15 cellular contexts compared by ENCODE assay signal in genomic region chr3:177098551-177098950, GRCh38.
DNase-seq lines count a peak whose midpoint lies in the region; ATAC-seq and TF ChIP-seq lines count a peak whose summit lies in the region.
"Had no signal": no experiment of that assay in that cellular context is flagged by ENCODE, and none has a peak within 500 bp of the region (broad histone marks: within the 10 kb centered on the region; RNA-seq: fewer than 3 reads in every experiment).

No MANE protein-coding gene starts in this region.

- CTCF ChIA-PET in activated CD8-positive, alpha-beta memory T cell treated with anti-CD3 and anti-CD28 coated beads, Interleukin-2, amount 10 ng/mL, durations not matched to agents 7 days and 5 days (lab: Charles Lee): no interaction called here

- H3K4me3 Mint-ChIP-seq in activated CD8-positive, alpha-beta memory T cell treated with anti-CD3 and anti-CD28 coated beads, Interleukin-2, amount 10 ng/mL, durations not matched to agents 7 days and 5 days: no peak overlapping the region
- no peak overlapping the region for H3K4me3 Mint-ChIP-seq in activated T-helper 1 cell treated with anti-CD3 and anti-CD28 coated beads, Interleukin-12 subunit alpha, Interleukin-12 subunit beta, Interleukin-2, Interleukin-4 antibody, amounts not matched to agents 30 ng/mL and 10 ng/mL and 1 ng/mL, durations not matched to agents 14 hours and 24 hours and 36 hours
- H3K4me3 Mint-ChIP-seq: H9, IgD-negative memory B cell had no signal

- no peaks in the 10 kb centered on the region for H3K27me3 Mint-ChIP-seq in activated CD8-positive, alpha-beta memory T cell treated with anti-CD3 and anti-CD28 coated beads, Interleukin-2, amount 10 ng/mL, durations not matched to agents 7 days and 5 days
- no peaks in the 10 kb centered on the region for H3K27me3 Mint-ChIP-seq in activated T-helper 1 cell treated with anti-CD3 and anti-CD28 coated beads, Interleukin-12 subunit alpha, Interleukin-12 subunit beta, Interleukin-2, Interleukin-4 antibody, amounts not matched to agents 30 ng/mL and 10 ng/mL and 1 ng/mL, durations not matched to agents 14 hours and 24 hours and 36 hours (ENCODE audit: insufficient read depth)
- H3K27me3 Mint-ChIP-seq: IgD-negative memory B cell had no signal

- no peak overlapping the region for H3K27ac ChIP-seq in left ventricle myocardium inferior (replicated peaks)
- H3K27ac ChIP-seq: 22Rv1, BLaER1 had no signal

- intact Hi-C loops in left ventricle myocardium inferior (cut with micrococcal nuclease): no loop called here
- intact Hi-C loops in cardiac septum (cut with DNase I): no loop called here
- intact Hi-C loops in activated T-helper 1 cell treated with anti-CD3 and anti-CD28 coated beads, Interleukin-12 subunit alpha, Interleukin-12 subunit beta, Interleukin-2, Interleukin-4 antibody, amounts not matched to agents 30 ng/mL and 10 ng/mL and 1 ng/mL, durations not matched to agents 14 hours and 24 hours and 36 hours (cut with micrococcal nuclease): no loop called here

- peaks cover 66% of the 10 kb centered on the region for H3K4me1 ChIP-seq in left ventricle myocardium inferior
- H3K4me1 ChIP-seq: BLaER1 had no signal

- peak; percentile 12 for TF ChIP-seq CTCF in left ventricle myocardium inferior (IDR thresholded peaks at IDR 0.05; ENCODE audit: borderline replicate concordance)

- no peaks in the 10 kb centered on the region for H3K27me3 ChIP-seq in left ventricle myocardium inferior (ENCODE audit: low read depth)
- H3K27me3 ChIP-seq: BLaER1 had no signal

- DNase-seq in activated CD8-positive, alpha-beta memory T cell treated with anti-CD3 and anti-CD28 coated beads, Interleukin-2, amount 10 ng/mL, durations not matched to agents 7 days and 5 days: no peak
- DNase-seq in activated CD8-positive, alpha-beta memory T cell treated with anti-CD3 and anti-CD28 coated beads for 24 hours: no peak
- no peak for DNase-seq in left ventricle myocardium inferior
- no peak for DNase-seq in cardiac septum (ENCODE audit: low spot score)
- no peak for DNase-seq in activated T-helper 1 cell treated with anti-CD3 and anti-CD28 coated beads, Interleukin-12 subunit alpha, Interleukin-12 subunit beta, Interleukin-2, Interleukin-4 antibody, amounts not matched to agents 30 ng/mL and 10 ng/mL and 1 ng/mL, durations not matched to agents 14 hours and 24 hours and 36 hours (ENCODE audit: low spot score)
- DNase-seq in activated CD4-positive, alpha-beta T cell treated with anti-CD3 and anti-CD28 coated beads for 48 hours: no peak
- DNase-seq: AML-193, DMS79, EL, GOT3, H9 had no signal

- H3K4me1 Mint-ChIP-seq in activated CD8-positive, alpha-beta memory T cell treated with anti-CD3 and anti-CD28 coated beads, Interleukin-2, amount 10 ng/mL, durations not matched to agents 7 days and 5 days: peaks cover 10% of the 10 kb centered on the region
- H3K4me1 Mint-ChIP-seq in activated T-helper 1 cell treated with anti-CD3 and anti-CD28 coated beads, Interleukin-12 subunit alpha, Interleukin-12 subunit beta, Interleukin-2, Interleukin-4 antibody, amounts not matched to agents 30 ng/mL and 10 ng/mL and 1 ng/mL, durations not matched to agents 14 hours and 24 hours and 36 hours (ENCODE audit: low read depth): peaks cover 25% of the 10 kb centered on the region

- H3K9me3 Mint-ChIP-seq in activated CD8-positive, alpha-beta memory T cell treated with anti-CD3 and anti-CD28 coated beads, Interleukin-2, amount 10 ng/mL, durations not matched to agents 7 days and 5 days (ENCODE audit: low read depth): peaks cover 10% of the 10 kb centered on the region
- peaks cover 21% of the 10 kb centered on the region for H3K9me3 Mint-ChIP-seq in activated T-helper 1 cell treated with anti-CD3 and anti-CD28 coated beads, Interleukin-12 subunit alpha, Interleukin-12 subunit beta, Interleukin-2, Interleukin-4 antibody, amounts not matched to agents 30 ng/mL and 10 ng/mL and 1 ng/mL, durations not matched to agents 14 hours and 24 hours and 36 hours

- H3K27ac Mint-ChIP-seq in activated CD8-positive, alpha-beta memory T cell treated with anti-CD3 and anti-CD28 coated beads, Interleukin-2, amount 10 ng/mL, durations not matched to agents 7 days and 5 days: peak overlapping the region; percentile 40
- peak overlapping the region; percentile 7 for H3K27ac Mint-ChIP-seq in activated T-helper 1 cell treated with anti-CD3 and anti-CD28 coated beads, Interleukin-12 subunit alpha, Interleukin-12 subunit beta, Interleukin-2, Interleukin-4 antibody, amounts not matched to agents 30 ng/mL and 10 ng/mL and 1 ng/mL, durations not matched to agents 14 hours and 24 hours and 36 hours
- H3K27ac Mint-ChIP-seq: H9, IgD-negative memory B cell had no signal

- H3K36me3 ChIP-seq in left ventricle myocardium inferior: peaks cover 4% of the 10 kb centered on the region

- H3K36me3 Mint-ChIP-seq in activated CD8-positive, alpha-beta memory T cell treated with anti-CD3 and anti-CD28 coated beads, Interleukin-2, amount 10 ng/mL, durations not matched to agents 7 days and 5 days: peaks cover 51% of the 10 kb centered on the region
- H3K36me3 Mint-ChIP-seq in activated T-helper 1 cell treated with anti-CD3 and anti-CD28 coated beads, Interleukin-12 subunit alpha, Interleukin-12 subunit beta, Interleukin-2, Interleukin-4 antibody, amounts not matched to agents 30 ng/mL and 10 ng/mL and 1 ng/mL, durations not matched to agents 14 hours and 24 hours and 36 hours (ENCODE audit: low read depth): peaks cover 41% of the 10 kb centered on the region

- H3K4me3 ChIP-seq in left ventricle myocardium inferior: no peak overlapping the region
- H3K4me3 ChIP-seq: BLaER1 had no signal

- peaks cover 14% of the 10 kb centered on the region for H3K9me3 ChIP-seq in left ventricle myocardium inferior (replicated peaks)

- no peak for ATAC-seq in activated CD8-positive, alpha-beta memory T cell treated with anti-CD3 and anti-CD28 coated beads, Interleukin-2, amount 10 ng/mL, durations not matched to agents 7 days and 5 days
- no peak for ATAC-seq in HG02759 (IDR thresholded peaks at IDR 0.05; ENCODE audit: unreplicated experiment)
